ENCODE assay signal across 14 cellular contexts in the genomic region with DNA sequence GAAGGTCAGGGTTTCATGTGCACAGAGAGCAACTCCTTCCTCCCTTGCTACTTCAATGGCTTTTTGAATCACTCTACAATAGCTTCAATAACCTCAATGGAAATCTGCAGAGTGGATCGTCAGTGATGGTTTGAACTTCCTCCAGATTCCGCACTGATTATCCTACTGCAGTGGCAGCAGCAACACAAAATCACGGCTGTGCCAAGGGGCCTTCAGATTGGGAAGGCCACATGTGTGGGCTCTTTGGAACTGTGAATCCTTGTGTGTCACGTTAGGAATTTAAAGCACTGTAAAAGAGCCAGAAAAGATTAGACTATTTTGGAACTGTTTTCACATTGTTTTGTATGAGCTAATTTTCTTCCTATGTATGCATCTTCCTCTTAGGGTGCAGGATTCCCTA.
"Had no signal": no experiment of that assay in that cellular context is flagged by ENCODE, and none has a peak within 500 bp of the region (broad histone marks: within the 10 kb centered on the region; RNA-seq: fewer than 3 reads in every experiment).

No MANE protein-coding gene starts in this region.

- H3K4me3 ChIP-seq: hepatocyte, smooth muscle cell, suprapubic skin, thyroid gland, uterus had no signal

- H3K27ac ChIP-seq: hepatocyte, neutrophil, suprapubic skin, thyroid gland, uterus had no signal

- ATAC-seq: effector memory CD8-positive, alpha-beta T cell; left colon; right cardiac atrium had no signal

- H3K9me3 ChIP-seq: neutrophil, suprapubic skin, thyroid gland, uterus had no signal

- DNase-seq: effector memory CD8-positive, alpha-beta T cell; foreskin melanocyte; left colon; mesendoderm; naive B cell; stimulated activated CD4-positive, alpha-beta T cell treated with anti-CD3 and anti-CD28 coated beads, Interleukin-2, amount 100 ng/mL, for 48 hours; stimulated activated naive CD4-positive, alpha-beta T cell treated with Interleukin-2 at 50 U/mL for 16 hours; thyroid gland; uterus had no signal

- H3K27me3 ChIP-seq: neutrophil, thyroid gland, uterus had no signal

- H3K36me3 ChIP-seq: neutrophil, suprapubic skin, thyroid gland, uterus had no signal
